ENCODE assay signal across 8 cellular contexts in the genomic region with DNA sequence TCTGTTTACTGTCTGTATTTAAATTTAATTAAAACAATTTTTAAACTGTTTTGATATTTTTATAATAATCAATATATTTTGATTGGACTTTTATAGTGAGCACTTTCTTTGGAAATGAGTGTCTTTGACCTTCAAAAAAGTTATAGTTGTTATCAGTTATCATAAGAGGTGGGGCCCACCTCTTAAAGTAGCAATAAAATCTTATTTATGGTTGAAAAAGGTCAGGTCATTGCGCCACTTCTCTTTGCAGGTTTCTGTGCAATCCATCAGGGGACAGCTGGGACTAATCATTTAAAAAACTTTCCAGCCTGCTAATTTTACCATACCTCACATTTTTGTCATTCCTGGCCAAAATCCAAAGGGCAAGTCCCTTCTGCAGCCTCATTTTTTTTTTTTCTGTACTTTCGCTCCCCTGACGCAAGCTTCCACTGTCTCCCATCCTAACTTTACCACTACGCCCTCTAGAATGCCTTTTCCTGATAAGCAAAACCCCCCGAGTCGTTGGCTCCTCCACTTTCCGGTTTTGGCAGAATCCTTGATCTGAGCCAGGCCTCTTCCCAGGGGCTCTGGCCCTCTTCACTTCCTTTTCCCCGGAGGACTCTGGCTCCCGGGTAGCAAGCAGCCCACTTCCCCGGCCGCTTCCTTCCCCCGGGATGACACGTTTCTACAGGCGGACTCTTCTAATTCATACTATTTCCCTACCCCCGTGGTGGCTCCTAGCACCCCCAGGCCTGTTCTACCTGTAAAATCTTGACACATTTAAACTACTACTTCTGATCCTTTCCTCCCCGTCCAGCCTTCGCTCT. TPM values are rescaled to one million over a fixed set of nuclear protein-coding genes. Genes with fewer than 3 reads are reported as not detected.
DNase-seq lines count a peak whose midpoint lies in the region; ATAC-seq and TF ChIP-seq lines count a peak whose summit lies in the region.

No MANE protein-coding gene starts in this region.

- H3K4me1 Mint-ChIP-seq in T-helper 2 cell treated with Interferon-gamma antibody and Interleukin-4, amounts not matched to agents 5 μg/mL and 100 μg/mL, for 36 hours (ENCODE audit: low read depth): peaks cover 15% of the 10 kb centered on the region
- peaks cover 25% of the 10 kb centered on the region for H3K4me1 Mint-ChIP-seq in stimulated activated effector memory CD8-positive, alpha-beta T cell treated with anti-CD3 and anti-CD28 coated beads, Interleukin-12 subunit alpha, Interleukin-12 subunit beta, amount 100 ng/mL, for 72 hours

- CTCF ChIA-PET in PC-9 (lab: Charles Lee): no interaction called here

- peak overlapping the region; percentile 92 for H2AFZ ChIP-seq in PC-9

- ATAC-seq in HG03432 (IDR thresholded peaks at IDR 0.05; ENCODE audit: unreplicated experiment): peak; percentile 0
- no peak for ATAC-seq in stimulated activated effector memory CD8-positive, alpha-beta T cell treated with anti-CD3 and anti-CD28 coated beads, Interleukin-12 subunit alpha, Interleukin-12 subunit beta, amount 100 ng/mL, for 72 hours
- ATAC-seq in HG03354 (IDR thresholded peaks at IDR 0.05; ENCODE audit: poor library complexity, severe bottlenecking, unreplicated experiment): no peak

- intact Hi-C loops in PC-9 (cut with micrococcal nuclease; ENCODE audit: unreplicated experiment): loop anchor here (1.0 to 5.0 kb wide), 5 partner anchors 45 to 569 kb away; a partner anchor contains a TSS

- H3K9me3 ChIP-seq in PC-9 (ENCODE audit: insufficient read depth, low read depth): no peaks in the 10 kb centered on the region

- H3K4me3 Mint-ChIP-seq in T-helper 2 cell treated with Interferon-gamma antibody and Interleukin-4, amounts not matched to agents 5 μg/mL and 100 μg/mL, for 36 hours: peak overlapping the region; percentile 93
- peak overlapping the region; percentile 95 for H3K4me3 Mint-ChIP-seq in stimulated activated effector memory CD8-positive, alpha-beta T cell treated with anti-CD3 and anti-CD28 coated beads, Interleukin-12 subunit alpha, Interleukin-12 subunit beta, amount 100 ng/mL, for 72 hours

- peak overlapping the region; percentile 94 for H3K27ac ChIP-seq in PC-9

- H3K27me3 Mint-ChIP-seq in T-helper 2 cell treated with Interferon-gamma antibody and Interleukin-4, amounts not matched to agents 5 μg/mL and 100 μg/mL, for 36 hours (ENCODE audit: low read depth): no peaks in the 10 kb centered on the region

- POLR2A ChIA-PET in PC-9 (lab: Charles Lee; ENCODE audit: unreplicated experiment): interaction anchor here (0.5 to 0.9 kb wide), 3 partner anchors 63 to 648 kb away, joined by 3 to 20 read pairs (median 4); no protein-coding TSS in a partner anchor

- H3K79me2 ChIP-seq in PC-9 (ENCODE audit: low read depth): peaks cover 40% of the 10 kb centered on the region

- H3K4me2 ChIP-seq in PC-9: peak overlapping the region; percentile 81

- H3K36me3 Mint-ChIP-seq in T-helper 2 cell treated with Interferon-gamma antibody and Interleukin-4, amounts not matched to agents 5 μg/mL and 100 μg/mL, for 36 hours (ENCODE audit: low read depth): peaks cover 31% of the 10 kb centered on the region
- peaks cover 30% of the 10 kb centered on the region for H3K36me3 Mint-ChIP-seq in stimulated activated effector memory CD8-positive, alpha-beta T cell treated with anti-CD3 and anti-CD28 coated beads, Interleukin-12 subunit alpha, Interleukin-12 subunit beta, amount 100 ng/mL, for 72 hours

- H3F3A ChIP-seq in PC-9 (ENCODE audit: insufficient read depth, low read depth): peaks cover 33% of the 10 kb centered on the region

- H3K9me2 ChIP-seq in PC-9 (ENCODE audit: insufficient read depth): no peaks in the 10 kb centered on the region

- no peaks in the 10 kb centered on the region for H3K9me3 Mint-ChIP-seq in T-helper 2 cell treated with Interferon-gamma antibody and Interleukin-4, amounts not matched to agents 5 μg/mL and 100 μg/mL, for 36 hours
- H3K9me3 Mint-ChIP-seq in stimulated activated effector memory CD8-positive, alpha-beta T cell treated with anti-CD3 and anti-CD28 coated beads, Interleukin-12 subunit alpha, Interleukin-12 subunit beta, amount 100 ng/mL, for 72 hours: no peaks in the 10 kb centered on the region

- peak overlapping the region; percentile 98 for H3K4me3 ChIP-seq in PC-9
- H3K4me3 ChIP-seq in kidney epithelial cell (ENCODE audit: low read depth, low read length): peak overlapping the region; percentile 72

- peak overlapping the region; percentile 98 for H3K27ac Mint-ChIP-seq in T-helper 2 cell treated with Interferon-gamma antibody and Interleukin-4, amounts not matched to agents 5 μg/mL and 100 μg/mL, for 36 hours
- H3K27ac Mint-ChIP-seq in stimulated activated effector memory CD8-positive, alpha-beta T cell treated with anti-CD3 and anti-CD28 coated beads, Interleukin-12 subunit alpha, Interleukin-12 subunit beta, amount 100 ng/mL, for 72 hours: peak overlapping the region; percentile 94

- H3K4me1 ChIP-seq in PC-9 (replicated peaks; ENCODE audit: insufficient read depth): peaks cover 32% of the 10 kb centered on the region

- TF ChIP-seq CTCF in PC-9 (conservative IDR thresholded peaks at IDR 0.05) (no peak; the same call in 1 of the 2 replicates), kidney epithelial cell (IDR thresholded peaks at IDR 0.05; ENCODE audit: insufficient read depth, low read length, poor library complexity, severe bottlenecking) (peak; percentile 16)

- no TSS peak for BruUV-seq in PC-9 (replicated peaks; lab: Mats Ljungman, UMichigan)

- DNase-seq in T-helper 2 cell treated with Interferon-gamma antibody and Interleukin-4, amounts not matched to agents 5 μg/mL and 100 μg/mL, for 36 hours (ENCODE audit: low spot score): no peak
- no peak for DNase-seq in T-helper 2 cell
- peak; percentile 50 to 84 for DNase-seq in PC-9
- peak; percentile 53 for DNase-seq in cerebellar cortex (ENCODE audit: low spot score)
- peak; percentile 41 for DNase-seq in kidney epithelial cell (ENCODE audit: low read depth)
- DNase-seq in stimulated activated effector memory CD8-positive, alpha-beta T cell treated with anti-CD3 and anti-CD28 coated beads, Interleukin-12 subunit alpha, Interleukin-12 subunit beta, amount 100 ng/mL, for 72 hours (ENCODE audit: low spot score in 2 of 2): peak in 1 of 2 donors; percentile 7

- H4K20me1 ChIP-seq in PC-9 (ENCODE audit: insufficient read depth): peaks cover 8% of the 10 kb centered on the region; the same call in 1 of the 2 replicates

- no peaks in the 10 kb centered on the region for H3K27me3 ChIP-seq in PC-9 (ENCODE audit: insufficient read depth, low read depth)
- no peaks in the 10 kb centered on the region for H3K27me3 ChIP-seq in kidney epithelial cell (ENCODE audit: control insufficient read depth, insufficient read depth, low read length)

- H3K36me3 ChIP-seq in PC-9 (ENCODE audit: low read depth) (0 out of 2 replicates have a peak, but pooled peaks cover 5% of the 10 kb centered on the region), kidney epithelial cell (ENCODE audit: control insufficient read depth, insufficient read depth, low read length) (no peaks in the 10 kb centered on the region)

RNA-seq across cellular contexts. Expression of a gene that starts 1.1 kb away (rescaled TPM):
- total RNA-seq in PC-9 (2021): 98.3 and 101 TPM in 2 replicates
- total RNA-seq in kidney epithelial cell: 34.3 and 39.4 TPM in 2 replicates

RNA-seq across cellular contexts. Expression of a gene that starts 44.4 kb away (rescaled TPM):
- total RNA-seq in PC-9 (2021) (37.8 and 44.9 TPM in 2 replicates), kidney epithelial cell (14.4 and 16.6 TPM in 2 replicates)

Comparison
In these comparisons a context has a peak if more than half of its experiments do, and no peak if none do; other contexts are left out.
1. DNase-seq: peak in PC-9 (2 of 2), cerebellar cortex (single experiment) and kidney epithelial cell (single experiment); none in T-helper 2 cell treated with Interferon-gamma antibody and Interleukin-4, amounts not matched to agents 5 μg/mL and 100 μg/mL, for 36 hours (single experiment) and T-helper 2 cell (0 of 5).